In the genomic region with DNA sequence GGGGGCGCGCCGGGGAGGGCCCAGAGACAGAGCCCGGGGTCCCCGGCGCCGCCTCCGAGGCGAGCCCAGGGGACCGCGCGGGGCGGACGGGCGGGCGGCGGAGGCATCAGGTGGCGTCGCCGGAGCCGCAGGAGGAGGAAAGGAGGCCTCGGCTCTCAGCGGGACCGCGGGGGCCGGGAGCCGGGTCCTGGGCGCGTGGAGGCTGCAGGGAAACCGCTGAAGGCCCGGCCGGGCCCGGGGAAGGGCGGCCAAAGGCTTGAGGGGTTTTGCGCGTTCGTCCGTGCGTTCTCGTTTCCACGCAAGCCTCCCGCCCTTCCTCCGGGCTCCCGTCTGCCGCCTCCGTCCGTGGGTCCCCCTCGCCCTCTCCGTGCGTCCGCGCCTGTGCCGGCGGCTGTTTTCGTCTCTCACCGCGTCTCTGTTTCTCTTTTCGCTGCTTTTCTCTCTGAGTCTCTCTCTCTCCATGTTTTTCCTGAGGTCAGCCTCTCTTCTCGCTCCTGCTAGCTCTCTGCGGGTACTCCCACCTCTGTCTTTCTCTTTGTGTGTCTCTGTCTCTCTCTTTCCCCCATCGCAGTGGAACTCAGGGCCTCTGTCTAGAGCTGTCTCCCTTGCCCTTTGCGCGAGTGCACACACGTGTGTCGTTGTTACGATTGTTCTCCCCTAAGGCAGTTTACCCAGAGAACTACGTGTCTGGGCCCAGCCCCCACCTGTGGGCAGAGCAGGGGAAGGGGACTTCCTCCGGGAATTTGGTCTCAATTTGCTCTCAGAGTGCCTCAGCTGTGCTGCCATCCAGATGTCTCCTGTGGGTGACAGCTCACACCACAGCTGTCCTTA, we compare ENCODE assay signal across 8 cellular contexts. TPM values are rescaled to one million over a fixed set of nuclear protein-coding genes. Genes with fewer than 3 reads are reported as not detected.
DNase-seq lines count a peak whose midpoint lies in the region; ATAC-seq and TF ChIP-seq lines count a peak whose summit lies in the region.

No MANE protein-coding gene starts in this region.

- H3K27ac ChIP-seq in CD8-positive, alpha-beta T cell (ENCODE audit: low read depth, low read length) = no peak overlapping the region
- H3K27ac ChIP-seq in OCI-LY1 (ENCODE audit: low read depth, low read length, poor library complexity, severe bottlenecking) (no peak overlapping the region), duodenal mucosa (ENCODE audit: low read depth, low read length) (no peak overlapping the region), RWPE1 (no peak overlapping the region)

- CTCF ChIA-PET in CD8-positive, alpha-beta T cell (lab: Charles Lee) = interaction anchor here (1.1 to 2.7 kb wide), 5 partner anchors 11 to 204 kb away, joined by 3 to 10 read pairs (median 5); no protein-coding TSS in a partner anchor
- CTCF ChIA-PET in RWPE1 (lab: Yijun Ruan, JAX) = interaction anchor here (0.6 kb wide), 1 partner anchor 54 kb away, joined by 4 read pairs; no protein-coding TSS in a partner anchor

- POLR2A ChIA-PET in CD8-positive, alpha-beta T cell (lab: Charles Lee) = interaction anchor here (0.7 to 3.6 kb wide), 5 partner anchors 10 to 157 kb away, joined by 3 to 22 read pairs (median 3); no protein-coding TSS in a partner anchor
- POLR2A ChIA-PET in RWPE1 (lab: Yijun Ruan, JAX; ENCODE audit: low non-redundant PET) = no interaction called here

- no peaks in the 10 kb centered on the region; the same call in 1 of the 2 replicates for H3K79me2 ChIP-seq in OCI-LY1 (ENCODE audit: insufficient read depth, low read length)

- H3K9ac ChIP-seq in OCI-LY1 (ENCODE audit: low read length) (peak overlapping the region; percentile 81), duodenal mucosa (ENCODE audit: low read depth in 1 of 2, low read length in 2 of 2) (peak overlapping the region in 1 of 2 donors; percentile 10)

- H3K36me3 ChIP-seq in CD8-positive, alpha-beta T cell (ENCODE audit: insufficient read depth, low read length) = no peaks in the 10 kb centered on the region
- H3K36me3 ChIP-seq in OCI-LY1 (ENCODE audit: insufficient read depth, low read length) (peaks cover 58% of the 10 kb centered on the region), duodenal mucosa (ENCODE audit: control insufficient read depth in 1 of 2, insufficient read depth in 2 of 2, low read length in 2 of 2) (no peaks in the 10 kb centered on the region)

- peaks cover 17% of the 10 kb centered on the region for H3K4me1 ChIP-seq in CD8-positive, alpha-beta T cell (ENCODE audit: insufficient read depth, low read length)
- H3K4me1 ChIP-seq in OCI-LY1 (ENCODE audit: insufficient read depth, low read length, severe bottlenecking) (peaks cover 54% of the 10 kb centered on the region), duodenal mucosa (ENCODE audit: control insufficient read depth in 1 of 2, insufficient read depth in 2 of 2, low read length in 2 of 2) (peaks cover 0 to 8% of the 10 kb centered on the region in 2 donors)

- H3K9me3 Mint-ChIP-seq in CD8-positive, alpha-beta T cell = no peaks in the 10 kb centered on the region
- H3K9me3 Mint-ChIP-seq in osteocyte (ENCODE audit: unreplicated experiment) = no peaks in the 10 kb centered on the region

- H2AFZ ChIP-seq in OCI-LY1 (ENCODE audit: low read length) = no peak overlapping the region

- H3K36me3 Mint-ChIP-seq in CD8-positive, alpha-beta T cell = peaks cover 27% of the 10 kb centered on the region
- no peaks in the 10 kb centered on the region for H3K36me3 Mint-ChIP-seq in osteocyte (ENCODE audit: unreplicated experiment)

- no peak for DNase-seq in CD8-positive, alpha-beta T cell
- DNase-seq in osteocyte (ENCODE audit: extremely low spot score, unreplicated experiment) (no peak), RWPE1 (ENCODE audit: low spot score) (no peak), cortex of kidney (lab: John Stamatoyannopoulos, UW) (no peak), GM03348 (ENCODE audit: low spot score) (no peak)

- H3K9me2 ChIP-seq in OCI-LY1 (ENCODE audit: low read depth, low read length) = no peaks in the 10 kb centered on the region

- no peaks in the 10 kb centered on the region for H3K9me3 ChIP-seq in CD8-positive, alpha-beta T cell (ENCODE audit: low read length)
- H3K9me3 ChIP-seq in OCI-LY1 (ENCODE audit: low read length) (no peaks in the 10 kb centered on the region), duodenal mucosa (ENCODE audit: control insufficient read depth in 1 of 2, low read length in 2 of 2) (no peaks in the 10 kb centered on the region)

- no peak for TF ChIP-seq CTCF in CD8-positive, alpha-beta T cell (IDR thresholded peaks at IDR 0.05)
- TF ChIP-seq CTCF in OCI-LY1 (IDR thresholded peaks at IDR 0.05; ENCODE audit: low read length) = no peak
- TF ChIP-seq CTCF in osteocyte (IDR thresholded peaks at IDR 0.05) = no peak
- TF ChIP-seq CTCF in RWPE1 (conservative IDR thresholded peaks at IDR 0.05; ENCODE audit: low read depth) = no peak

- H3K27me3 ChIP-seq in CD8-positive, alpha-beta T cell (ENCODE audit: insufficient read depth, low read length) = no peaks in the 10 kb centered on the region
- peaks cover under 1% of the 10 kb centered on the region; the same call in 1 of the 2 replicates for H3K27me3 ChIP-seq in OCI-LY1 (ENCODE audit: insufficient read depth, low read length)
- H3K27me3 ChIP-seq in duodenal mucosa (ENCODE audit: control insufficient read depth in 1 of 2, insufficient read depth in 2 of 2, low read length in 2 of 2) = peaks cover 32 to 47% of the 10 kb centered on the region in 2 donors

- H3K27ac Mint-ChIP-seq in CD8-positive, alpha-beta T cell = peak overlapping the region; percentile 42
- H3K27ac Mint-ChIP-seq in osteocyte (ENCODE audit: unreplicated experiment) = no peak overlapping the region

- peak overlapping the region; percentile 93 for H3K4me3 Mint-ChIP-seq in CD8-positive, alpha-beta T cell
- H3K4me3 Mint-ChIP-seq in osteocyte (ENCODE audit: unreplicated experiment) = peak overlapping the region; percentile 66

- intact Hi-C loops in CD8-positive, alpha-beta T cell (cut with DNase I, micrococcal nuclease) = loop anchor here (5.0 to 10.0 kb wide), 5 partner anchors 49 to 301 kb away; partner anchors contain the start of genes DUSP22 (in 1 of the 2) and EXOC2 (in 1 of the 2)

- no peaks in the 10 kb centered on the region for H3F3A ChIP-seq in OCI-LY1 (ENCODE audit: insufficient read depth, low read length)

- peaks cover 6% of the 10 kb centered on the region for H3K27me3 Mint-ChIP-seq in CD8-positive, alpha-beta T cell (ENCODE audit: low read depth)
- H3K27me3 Mint-ChIP-seq in osteocyte (ENCODE audit: unreplicated experiment) = peaks cover 73% of the 10 kb centered on the region

- peak overlapping the region; percentile 77 for H3K4me3 ChIP-seq in CD8-positive, alpha-beta T cell (ENCODE audit: low read depth, low read length)
- H3K4me3 ChIP-seq in OCI-LY1 (ENCODE audit: low read depth, low read length, poor library complexity, severe bottlenecking) (peak overlapping the region; percentile 89), duodenal mucosa (ENCODE audit: low read depth in 1 of 2, low read length in 2 of 2) (peak overlapping the region; percentile 57 to 68)

- ATAC-seq in CD8-positive, alpha-beta T cell = peak; percentile 15
- ATAC-seq in GM19397 (IDR thresholded peaks at IDR 0.05; ENCODE audit: unreplicated experiment) = no peak

- H4K20me1 ChIP-seq in OCI-LY1 (ENCODE audit: insufficient read depth, low read length) = no peaks in the 10 kb centered on the region

- peaks cover 30% of the 10 kb centered on the region for H3K4me1 Mint-ChIP-seq in CD8-positive, alpha-beta T cell (ENCODE audit: low read depth)
- peaks cover 18% of the 10 kb centered on the region for H3K4me1 Mint-ChIP-seq in osteocyte (ENCODE audit: unreplicated experiment)

- H3K4me2 ChIP-seq in OCI-LY1 (ENCODE audit: low read length) = peak overlapping the region; percentile 85

RNA-seq across cellular contexts. Expression of gene IRF4, which starts 2.1 kb away (rescaled TPM):
- total RNA-seq in CD8-positive, alpha-beta T cell = 10 to 100 TPM; 24.7 to 25.6 TPM
- not detected in 2 replicates for total RNA-seq in osteocyte

Comparison
In these comparisons a context has a peak if more than half of its experiments do, and no peak if none do; other contexts are left out.
1. RNA of gene IRF4, which starts 2.1 kb away (total RNA-seq): 24.7 to 25.6 TPM in CD8-positive, alpha-beta T cell; not detected in osteocyte; every median in the first group is over 10 times any median in the second.
2. Peak in every context shown above with its lines, with median percentiles within 50 percentile points of each other: H3K4me3 ChIP-seq.